In genomic region chr2:232522855-232523681, GRCh38 we compare ENCODE assay signal across 13 cellular contexts. TPM values are rescaled to one million over a fixed set of nuclear protein-coding genes. Genes with fewer than 3 reads are reported as not detected.
DNase-seq lines count a peak whose midpoint lies in the region; ATAC-seq and TF ChIP-seq lines count a peak whose summit lies in the region.
"Had no signal": no experiment of that assay in that cellular context is flagged by ENCODE, and none has a peak within 500 bp of the region (broad histone marks: within the 10 kb centered on the region; RNA-seq: fewer than 3 reads in every experiment).

No MANE protein-coding gene starts in this region.

- peaks cover 13% of the 10 kb centered on the region for H3K4me1 Mint-ChIP-seq in central memory CD8-positive, alpha-beta T cell
- H3K4me1 Mint-ChIP-seq in neural progenitor cell: peaks cover 16% of the 10 kb centered on the region

- H2AFZ ChIP-seq in neural progenitor cell (replicated peaks): peak overlapping the region; percentile 94

- H3K4me3 ChIP-seq in H7 (ENCODE audit: insufficient read depth, low read depth, low read length): peak overlapping the region; percentile 45; the same call in 1 of the 2 replicates
- H3K4me3 ChIP-seq in neural progenitor cell: peak overlapping the region; percentile 56
- no peak overlapping the region for H3K4me3 ChIP-seq in aorta (ENCODE audit: low read length in 2 of 2)
- H3K4me3 ChIP-seq: lung had no signal

- 16 to 17% methylated on average over 35 to 42 of the region's 42 CpGs for WGBS in aorta, 2 donors

- H4K20me1 ChIP-seq in neural progenitor cell (ENCODE audit: low read depth): peaks cover 19% of the 10 kb centered on the region

- peaks cover 71% of the 10 kb centered on the region for H3K27me3 Mint-ChIP-seq in central memory CD8-positive, alpha-beta T cell
- peaks cover 41% of the 10 kb centered on the region for H3K27me3 Mint-ChIP-seq in neural progenitor cell (ENCODE audit: insufficient read depth, low read depth)

- H3K36me3 ChIP-seq in H7 (replicated peaks; ENCODE audit: control insufficient read depth, insufficient read depth, low read length): no peaks in the 10 kb centered on the region
- no peaks in the 10 kb centered on the region for H3K36me3 ChIP-seq in neural progenitor cell
- no peaks in the 10 kb centered on the region for H3K36me3 ChIP-seq in aorta (ENCODE audit: control insufficient read depth in 1 of 2, insufficient read depth in 2 of 2, low read length in 1 of 2)
- H3K36me3 ChIP-seq: upper lobe of left lung had no signal

- H3K4me3 Mint-ChIP-seq in central memory CD8-positive, alpha-beta T cell: peak overlapping the region; percentile 54
- peak overlapping the region; percentile 71 for H3K4me3 Mint-ChIP-seq in neural progenitor cell

- H3F3A ChIP-seq in neural progenitor cell (ENCODE audit: low read depth): peaks cover 2% of the 10 kb centered on the region

- H3K79me2 ChIP-seq in neural progenitor cell (ENCODE audit: low read depth): no peaks in the 10 kb centered on the region

- DNase-seq in DMS53 (lab: John Stamatoyannopoulos, UW) (peak; percentile 27), DMS53 treated with DMSO at 0.1 percent for 48 hours (lab: John Stamatoyannopoulos, UW; ENCODE audit: unreplicated experiment) (no peak), H7 (peak; percentile 82), neural progenitor cell (ENCODE audit: low spot score) (no peak), aorta (no peak), NCI-H1930 (lab: John Stamatoyannopoulos, UW) (no peak)
- DNase-seq in central memory CD8-positive, alpha-beta T cell (ENCODE audit: low spot score in 2 of 2): no peak
- DNase-seq: DMS153, NCI-H187 had no signal

- intact Hi-C loops in aorta (cut with DNase I): loop anchor here in 1 of 2 donors (10.0 kb wide), 1 partner anchor 618 kb away; no protein-coding TSS in a partner anchor

- ATAC-seq in central memory CD8-positive, alpha-beta T cell (replicated peaks; ENCODE audit: extremely low read depth, poor library complexity, severe bottlenecking): no peak
- ATAC-seq in aorta (ENCODE audit: low FRiP score): no peak
- ATAC-seq in GM21447 (IDR thresholded peaks at IDR 0.05; ENCODE audit: unreplicated experiment): no peak

- H3K9me3 Mint-ChIP-seq in central memory CD8-positive, alpha-beta T cell: no peaks in the 10 kb centered on the region
- H3K9me3 Mint-ChIP-seq in neural progenitor cell: no peaks in the 10 kb centered on the region

- peaks cover 20% of the 10 kb centered on the region for H3K4me1 ChIP-seq in neural progenitor cell
- H3K4me1 ChIP-seq in aorta (ENCODE audit: control insufficient read depth in 1 of 2, insufficient read depth in 2 of 2, low read length in 2 of 2): no peaks in the 10 kb centered on the region

- peaks cover 3% of the 10 kb centered on the region for H3K36me3 Mint-ChIP-seq in central memory CD8-positive, alpha-beta T cell (ENCODE audit: insufficient read depth)
- no peaks in the 10 kb centered on the region for H3K36me3 Mint-ChIP-seq in neural progenitor cell

- TF ChIP-seq CTCF in neural progenitor cell (IDR thresholded peaks at IDR 0.05): no peak

- peak overlapping the region; percentile 93 for H3K4me2 ChIP-seq in neural progenitor cell

- H3K9me3 ChIP-seq in neural progenitor cell (ENCODE audit: low read depth): no peaks in the 10 kb centered on the region
- H3K9me3 ChIP-seq in aorta (ENCODE audit: control insufficient read depth, low read length): no peaks in the 10 kb centered on the region
- H3K9me3 ChIP-seq: upper lobe of left lung had no signal

- H3K9ac ChIP-seq in neural progenitor cell: no peak overlapping the region

- H3K27ac Mint-ChIP-seq in central memory CD8-positive, alpha-beta T cell (ENCODE audit: low read depth): no peak overlapping the region
- H3K27ac Mint-ChIP-seq in neural progenitor cell: no peak overlapping the region

- no peak overlapping the region for H3K27ac ChIP-seq in neural progenitor cell
- no peak overlapping the region for H3K27ac ChIP-seq in aorta (ENCODE audit: low read depth in 1 of 2, low read length in 2 of 2)
- H3K27ac ChIP-seq: upper lobe of left lung had no signal

- H3K27me3 ChIP-seq in H7 (ENCODE audit: control insufficient read depth, insufficient read depth, low read length): peaks cover 30% of the 10 kb centered on the region
- H3K27me3 ChIP-seq in neural progenitor cell: peaks cover 69% of the 10 kb centered on the region
- no peaks in the 10 kb centered on the region for H3K27me3 ChIP-seq in aorta (ENCODE audit: control insufficient read depth in 1 of 2, insufficient read depth in 2 of 2, low read length in 1 of 2)

RNA-seq across cellular contexts. Expression of gene PRSS56, which starts 2.9 kb away (rescaled TPM):
- not detected in 2 replicates for total RNA-seq in H7 (2014; rRNA removed; shearing (Covaris generic))
- total RNA-seq in neural progenitor cell (ENCODE audit: low replicate concordance) (not detected in 2 replicates), aorta (not detected)
- polyA plus RNA-seq in aorta: not detected
- total RNA-seq: glomerular endothelial cell, lung, upper lobe of left lung had no signal
- polyA plus RNA-seq: lung had no signal

RNA-seq across cellular contexts. Expression of gene CHRND, which starts 2.9 kb away (rescaled TPM):
- total RNA-seq in H7 (2014; rRNA removed; shearing (Covaris generic)): not detected in 2 replicates
- 0.19 TPM in 1 of 2 replicates, not detected in the other for total RNA-seq in neural progenitor cell (ENCODE audit: low replicate concordance)
- not detected for total RNA-seq in aorta
- not detected for polyA plus RNA-seq in aorta
- total RNA-seq: glomerular endothelial cell, lung, upper lobe of left lung had no signal
- polyA plus RNA-seq: lung had no signal

RNA-seq across cellular contexts. Expression of gene CHRNG, which starts 16.4 kb away (rescaled TPM):
- not detected in 2 replicates for total RNA-seq in H7 (2014; rRNA removed; shearing (Covaris generic))
- not detected in 2 replicates for total RNA-seq in neural progenitor cell (ENCODE audit: low replicate concordance)
- total RNA-seq in aorta: not detected
- not detected for polyA plus RNA-seq in aorta
- total RNA-seq: glomerular endothelial cell, lung, upper lobe of left lung had no signal
- polyA plus RNA-seq: lung had no signal

RNA-seq across cellular contexts. Expression of gene TIGD1, which starts 27.3 kb away (rescaled TPM):
- total RNA-seq in H7 (2014; rRNA removed; shearing (Covaris generic)): 5.0 and 8.0 TPM in 2 replicates
- total RNA-seq in neural progenitor cell (ENCODE audit: low replicate concordance) (12.2 and 14.6 TPM in 2 replicates), aorta (1 to 10 TPM; 2.3 to 3.3 TPM)
- 1 to 10 TPM in 1 of 2 donors, under 1 TPM in 1; 0.50 to 1.8 TPM for polyA plus RNA-seq in aorta

RNA-seq across cellular contexts. Expression of gene EIF4E2, which starts 27.4 kb away (rescaled TPM):
- total RNA-seq in H7 (2014; rRNA removed; shearing (Covaris generic)): 64.6 and 65.3 TPM in 2 replicates
- 72.5 and 97.0 TPM in 2 replicates for total RNA-seq in neural progenitor cell (ENCODE audit: low replicate concordance)
- total RNA-seq in aorta: 10 to 100 TPM; 51.9 to 58.4 TPM
- polyA plus RNA-seq in aorta: 10 to 100 TPM; 43.9 to 60.7 TPM

Comparison
In these comparisons a context has a peak if more than half of its experiments do, and no peak if none do; other contexts are left out.
1. DNase-seq: peak in DMS53 (single experiment) and H7 (single experiment); none in DMS53 treated with DMSO at 0.1 percent for 48 hours (single experiment), central memory CD8-positive, alpha-beta T cell (0 of 2), neural progenitor cell (single experiment), aorta (0 of 2) and NCI-H1930 (0 of 2).
2. H3K4me3 ChIP-seq: peak in H7 (single experiment) and neural progenitor cell (single experiment); none in aorta (0 of 2).